ENCODE assay signal across 19 cellular contexts in the genomic region with DNA sequence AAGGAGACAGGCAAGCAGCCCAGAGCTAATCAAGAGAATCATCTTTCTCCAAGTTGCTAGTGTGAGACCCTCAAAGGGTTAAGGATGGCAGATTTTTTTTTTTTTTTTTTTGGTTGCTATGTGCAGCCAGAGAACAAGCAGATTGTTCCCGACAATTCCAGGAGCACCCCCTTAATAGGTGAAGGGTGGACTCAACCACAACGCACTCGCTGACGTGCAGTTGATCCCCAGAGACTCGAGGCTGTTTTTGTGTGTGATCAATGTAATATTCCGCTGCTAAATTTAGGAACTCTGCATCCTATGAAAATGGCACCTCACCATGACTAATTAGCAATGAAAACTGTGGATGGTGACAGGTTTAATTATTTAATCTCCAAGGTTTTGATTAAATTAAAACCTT.
DNase-seq lines count a peak whose midpoint lies in the region; ATAC-seq and TF ChIP-seq lines count a peak whose summit lies in the region.
"Had no signal": no experiment of that assay in that cellular context is flagged by ENCODE, and none has a peak within 500 bp of the region (broad histone marks: within the 10 kb centered on the region; RNA-seq: fewer than 3 reads in every experiment).

No MANE protein-coding gene starts in this region.

- H3K4ac ChIP-seq in IMR-90 (ENCODE audit: low read depth, low read length): no peak overlapping the region

- no peak overlapping the region for H2AFZ ChIP-seq in IMR-90 (replicated peaks; ENCODE audit: low read length, poor library complexity)
- peak overlapping the region; percentile 73 for H2AFZ ChIP-seq in neural progenitor cell (replicated peaks)

- H3K4me2 ChIP-seq in IMR-90 (ENCODE audit: low read depth, low read length) (no peak overlapping the region), neural progenitor cell (no peak overlapping the region)
- H3K4me2 ChIP-seq: KMS-11 had no signal

- peak overlapping the region; percentile 53; the same call in 1 of the 2 replicates for H2BK120ac ChIP-seq in IMR-90 (ENCODE audit: low read depth, low read length)

- no peak overlapping the region for H3K14ac ChIP-seq in IMR-90 (replicated peaks; ENCODE audit: low read depth, low read length)

- TF ChIP-seq POLR2A in IMR-90 (IDR thresholded peaks at IDR 0.05; ENCODE audit: low read depth, low read length): no peak

- H3K9me3 Mint-ChIP-seq in neural progenitor cell: peaks cover 3% of the 10 kb centered on the region
- H3K9me3 Mint-ChIP-seq in activated T-helper 2 cell treated with anti-CD3 and anti-CD28 coated beads, Interferon-gamma antibody, Interleukin-2, Interleukin-4, amounts not matched to agents 10 μg/mL and 5 μg/mL and 100 μg/mL, durations not matched to agents 14 hours and 24 hours and 36 hours: peaks cover 33% of the 10 kb centered on the region

- no peaks in the 10 kb centered on the region for H4K20me1 ChIP-seq in IMR-90 (ENCODE audit: insufficient read depth, low read length)
- no peaks in the 10 kb centered on the region for H4K20me1 ChIP-seq in neural progenitor cell (ENCODE audit: low read depth)

- peaks cover 2% of the 10 kb centered on the region for H3K27me3 Mint-ChIP-seq in neural progenitor cell (ENCODE audit: insufficient read depth, low read depth)
- H3K27me3 Mint-ChIP-seq in activated T-helper 2 cell treated with anti-CD3 and anti-CD28 coated beads, Interferon-gamma antibody, Interleukin-2, Interleukin-4, amounts not matched to agents 10 μg/mL and 5 μg/mL and 100 μg/mL, durations not matched to agents 14 hours and 24 hours and 36 hours (ENCODE audit: low read depth): no peaks in the 10 kb centered on the region
- H3K27me3 Mint-ChIP-seq: B cell; CD4-positive, CD25-positive, alpha-beta regulatory T cell had no signal

- no peaks in the 10 kb centered on the region for H3K9me1 ChIP-seq in IMR-90 (ENCODE audit: insufficient read depth, low read length)

- H3K23ac ChIP-seq in IMR-90 (ENCODE audit: low read depth, low read length): no peak overlapping the region

- WGBS in IMR-90 (ENCODE audit: extremely low coverage in 2 of 2, insufficient read length in 1 of 2), 2 experiments: no CpG with 5 or more reads among the region's 6 CpGs

- no peak overlapping the region for H2BK5ac ChIP-seq in IMR-90 (ENCODE audit: low read depth, low read length, poor library complexity, severe bottlenecking)

- intact Hi-C loops in IMR-90 (cut with micrococcal nuclease): no loop called here
- intact Hi-C loops in activated T-helper 2 cell treated with anti-CD3 and anti-CD28 coated beads, Interferon-gamma antibody, Interleukin-2, Interleukin-4, amounts not matched to agents 10 μg/mL and 5 μg/mL and 100 μg/mL, durations not matched to agents 14 hours and 24 hours and 36 hours (cut with micrococcal nuclease): no loop called here

- no peak overlapping the region for H3K4me3 ChIP-seq in IMR-90 (ENCODE audit: insufficient read depth, low read depth, low read length)
- H3K4me3 ChIP-seq in choroid plexus epithelial cell (ENCODE audit: low read depth, low read length): no peak overlapping the region
- no peak overlapping the region for H3K4me3 ChIP-seq in neural progenitor cell

- H4K5ac ChIP-seq in IMR-90 (ENCODE audit: low read depth, low read length): no peak overlapping the region; the same call in 1 of the 2 replicates

- no peaks in the 10 kb centered on the region for H3K36me3 ChIP-seq in IMR-90 (ENCODE audit: control insufficient read depth, insufficient read depth, low read length)
- no peaks in the 10 kb centered on the region for H3K36me3 ChIP-seq in neural progenitor cell

- H3K4me1 ChIP-seq in IMR-90 (ENCODE audit: control insufficient read depth, insufficient read depth, low read length): peaks cover 2% of the 10 kb centered on the region; the same call in 1 of the 2 replicates
- peaks cover 4% of the 10 kb centered on the region for H3K4me1 ChIP-seq in neural progenitor cell

- H2BK20ac ChIP-seq in IMR-90 (ENCODE audit: low read depth, low read length): no peak overlapping the region

- POLR2A ChIA-PET in IMR-90 (lab: Charles Lee; ENCODE audit: unreplicated experiment): no interaction called here

- no peak overlapping the region; the same call in 1 of the 2 replicates for H3K18ac ChIP-seq in IMR-90 (ENCODE audit: low read depth, low read length)

- H3K4me3 Mint-ChIP-seq in neural progenitor cell: no peak overlapping the region
- H3K4me3 Mint-ChIP-seq in activated T-helper 2 cell treated with anti-CD3 and anti-CD28 coated beads, Interferon-gamma antibody, Interleukin-2, Interleukin-4, amounts not matched to agents 10 μg/mL and 5 μg/mL and 100 μg/mL, durations not matched to agents 14 hours and 24 hours and 36 hours (ENCODE audit: low read depth): no peak overlapping the region
- H3K4me3 Mint-ChIP-seq: B cell; CD4-positive, CD25-positive, alpha-beta regulatory T cell had no signal

- in situ Hi-C loops in IMR-90 (cut with MboI; ENCODE audit: low sequenced_read_pairs): no loop called here

- H3F3A ChIP-seq in neural progenitor cell (ENCODE audit: low read depth): no peaks in the 10 kb centered on the region

- no peak for TF ChIP-seq RAD21 in IMR-90 (IDR thresholded peaks at IDR 0.05; ENCODE audit: low read length)

- H3K9me3 ChIP-seq in IMR-90 (ENCODE audit: control insufficient read depth, insufficient read depth, low read length) (peaks cover 6% of the 10 kb centered on the region), neural progenitor cell (ENCODE audit: low read depth) (no peaks in the 10 kb centered on the region)

- ATAC-seq in IMR-90 (ENCODE audit: low read depth) (no peak), HG03457 (IDR thresholded peaks at IDR 0.05; ENCODE audit: unreplicated experiment) (no peak)

- dilution Hi-C loops in IMR-90 (cut with HindIII; ENCODE audit: low sequenced_read_pairs, unreplicated experiment): no loop called here

- BruUV-seq in IMR-90 (replicated peaks; lab: Mats Ljungman, UMichigan): no TSS peak

- H3K27me3 ChIP-seq in IMR-90 (ENCODE audit: control insufficient read depth, insufficient read depth, low read length) (no peaks in the 10 kb centered on the region), neural progenitor cell (no peaks in the 10 kb centered on the region)

- H4K8ac ChIP-seq in IMR-90 (ENCODE audit: low read depth in 2 of 2, low read length in 2 of 2): peak overlapping the region; percentile 18 to 76; a peak in 1 of 4 replicates

- H3K36me3 Mint-ChIP-seq in neural progenitor cell: no peaks in the 10 kb centered on the region
- no peaks in the 10 kb centered on the region for H3K36me3 Mint-ChIP-seq in activated T-helper 2 cell treated with anti-CD3 and anti-CD28 coated beads, Interferon-gamma antibody, Interleukin-2, Interleukin-4, amounts not matched to agents 10 μg/mL and 5 μg/mL and 100 μg/mL, durations not matched to agents 14 hours and 24 hours and 36 hours (ENCODE audit: low read depth)
- H3K36me3 Mint-ChIP-seq: CD4-positive, CD25-positive, alpha-beta regulatory T cell had no signal

- no peak overlapping the region for H3K56ac ChIP-seq in IMR-90 (ENCODE audit: extremely low read depth, insufficient read depth, low read length)

- H3K79me2 ChIP-seq in neural progenitor cell (ENCODE audit: low read depth): no peaks in the 10 kb centered on the region

- CTCF ChIA-PET in IMR-90 (lab: Yijun Ruan, JAX): interaction anchor here (0.7 kb wide), 2 partner anchors 490 to 1532 kb away, joined by 4 to 5 read pairs; no protein-coding TSS in a partner anchor

- H3K4me1 Mint-ChIP-seq in neural progenitor cell: no peaks in the 10 kb centered on the region
- no peaks in the 10 kb centered on the region for H3K4me1 Mint-ChIP-seq in activated T-helper 2 cell treated with anti-CD3 and anti-CD28 coated beads, Interferon-gamma antibody, Interleukin-2, Interleukin-4, amounts not matched to agents 10 μg/mL and 5 μg/mL and 100 μg/mL, durations not matched to agents 14 hours and 24 hours and 36 hours (ENCODE audit: low read depth)
- H3K4me1 Mint-ChIP-seq: B cell; CD4-positive, CD25-positive, alpha-beta regulatory T cell had no signal

- no peak overlapping the region for H2AK5ac ChIP-seq in IMR-90 (ENCODE audit: low read depth, low read length)

- TF ChIP-seq CTCF in IMR-90 (conservative IDR thresholded peaks at IDR 0.05; ENCODE audit: low read depth, low read length) (no peak), choroid plexus epithelial cell (conservative IDR thresholded peaks at IDR 0.05; ENCODE audit: low read depth, low read length) (no peak), neural progenitor cell (IDR thresholded peaks at IDR 0.05) (no peak)

- no peak overlapping the region for H3K9ac ChIP-seq in IMR-90 (ENCODE audit: low read depth, low read length)
- H3K9ac ChIP-seq in neural progenitor cell: no peak overlapping the region
- H3K9ac ChIP-seq: KMS-11 had no signal

- H3K27ac ChIP-seq in IMR-90 (ENCODE audit: insufficient read depth, low read length): no peak overlapping the region
- H3K27ac ChIP-seq in neural progenitor cell: no peak overlapping the region
- H3K27ac ChIP-seq: KMS-11 had no signal

- H2BK15ac ChIP-seq in IMR-90 (ENCODE audit: low read depth, low read length): no peak overlapping the region

- H2AK9ac ChIP-seq in IMR-90 (replicated peaks; ENCODE audit: low read depth, low read length, poor library complexity): no peak overlapping the region

- H3K27ac Mint-ChIP-seq in neural progenitor cell: no peak overlapping the region
- H3K27ac Mint-ChIP-seq in activated T-helper 2 cell treated with anti-CD3 and anti-CD28 coated beads, Interferon-gamma antibody, Interleukin-2, Interleukin-4, amounts not matched to agents 10 μg/mL and 5 μg/mL and 100 μg/mL, durations not matched to agents 14 hours and 24 hours and 36 hours: no peak overlapping the region
- H3K27ac Mint-ChIP-seq: B cell; CD4-positive, CD25-positive, alpha-beta regulatory T cell had no signal

- DNase-seq in Ammon's horn (ENCODE audit: low spot score) (peak; percentile 55), IMR-90 (no peak), choroid plexus epithelial cell (ENCODE audit: low read depth) (peak; percentile 41), neural progenitor cell (ENCODE audit: low spot score) (no peak), occipital lobe (lab: John Stamatoyannopoulos, UW) (no peak), NCI-H82 treated with DMSO at 0.1 percent for 48 hours (lab: John Stamatoyannopoulos, UW; ENCODE audit: unreplicated experiment) (no peak)
- DNase-seq in activated T-helper 2 cell treated with anti-CD3 and anti-CD28 coated beads, Interferon-gamma antibody, Interleukin-2, Interleukin-4, amounts not matched to agents 10 μg/mL and 5 μg/mL and 100 μg/mL, durations not matched to agents 14 hours and 24 hours and 36 hours (ENCODE audit: low spot score): no peak
- DNase-seq: Calu3; CD4-positive, CD25-positive, alpha-beta regulatory T cell; DMS79; GOT3; NCI-H1092 treated with DMSO at 0.1 percent for 48 hours; NCI-H2081 treated with DMSO at 0.1 percent for 48 hours; NCI-H446; NCI-H69; T-helper 1 cell had no signal

- no peak overlapping the region for H4K91ac ChIP-seq in IMR-90 (ENCODE audit: insufficient read depth, low read depth, low read length)

- H3K79me1 ChIP-seq in IMR-90 (ENCODE audit: low read depth in 1 of 2, low read length in 2 of 2): no peaks in the 10 kb centered on the region

TF ChIP-seq in IMR-90, 13 proteins besides CTCF, POLR2A, EP300 and RAD21 (continues in another document):
- TF ChIP-seq NFE2L2 (IDR thresholded peaks at IDR 0.05; ENCODE audit: low read depth, low read length) (no peak), MAZ (IDR thresholded peaks at IDR 0.05; ENCODE audit: borderline replicate concordance, low read depth, low read length) (no peak), RFX5 (IDR thresholded peaks at IDR 0.05; ENCODE audit: low read depth, low read length) (no peak), MAFK (IDR thresholded peaks at IDR 0.05; ENCODE audit: low read depth, low read length) (no peak)

Comparison
In these comparisons a context has a peak if more than half of its experiments do, and no peak if none do; other contexts are left out.
1. DNase-seq: peak in Ammon's horn (single experiment) and choroid plexus epithelial cell (single experiment); none in IMR-90 (single experiment), neural progenitor cell (single experiment), occipital lobe (single experiment), activated T-helper 2 cell treated with anti-CD3 and anti-CD28 coated beads, Interferon-gamma antibody, Interleukin-2, Interleukin-4, amounts not matched to agents 10 μg/mL and 5 μg/mL and 100 μg/mL, durations not matched to agents 14 hours and 24 hours and 36 hours (single experiment) and NCI-H82 treated with DMSO at 0.1 percent for 48 hours (single experiment).